28 cellular contexts compared by ENCODE assay signal in genomic region chr6:163323274-163323673, GRCh38.
"Had no signal": no experiment of that assay in that cellular context is flagged by ENCODE, and none has a peak within 500 bp of the region (broad histone marks: within the 10 kb centered on the region; RNA-seq: fewer than 3 reads in every experiment).

No MANE protein-coding gene starts in this region.

- H3K36me3 ChIP-seq: adrenal gland, ascending aorta, SJSA1 had no signal

- ATAC-seq: activated CD8-positive, alpha-beta T cell treated with anti-CD3 and anti-CD28 coated beads, Interleukin-2, amount 10 ng/mL, durations not matched to agents 7 days and 5 days; body of pancreas; T-helper 17 cell; WTC11 had no signal

- H3K9me3 ChIP-seq: adrenal gland, ascending aorta, body of pancreas, SJSA1 had no signal

- FAIRE-seq: bronchial epithelial cell, RCC 7860 had no signal

- DNase-seq: activated CD4-positive, alpha-beta T cell treated with anti-CD3 and anti-CD28 coated beads for 48 hours; activated CD4-positive, alpha-beta T cell treated with anti-CD3 and anti-CD28 coated beads, Interleukin-2, amount 50 U/mL, for 4 hours; activated CD4-positive, CD25-positive, alpha-beta regulatory T cell treated with anti-CD3 and anti-CD28 coated beads, Interleukin-2, amount 50 U/mL, for 72 hours; activated CD8-positive, alpha-beta memory T cell treated with anti-CD3 and anti-CD28 coated beads, Interleukin-2, amount 50 U/mL, for 48 hours; activated CD8-positive, alpha-beta T cell treated with anti-CD3 and anti-CD28 coated beads, Interleukin-2, amount 10 ng/mL, durations not matched to agents 7 days and 5 days; activated naive CD4-positive, alpha-beta T cell treated with anti-CD3 and anti-CD28 coated beads, Interleukin-2, amount 50 U/mL, for 16 hours; activated naive CD8-positive, alpha-beta T cell treated with anti-CD3 and anti-CD28 coated beads, Interleukin-2, amount 10 ng/mL, durations not matched to agents 7 days and 5 days; activated T-cell treated with anti-CD3 and anti-CD28 coated beads, Interleukin-2, amount 50 U/mL, for 1 hour; adrenal gland; body of pancreas; Karpas-422; MM.1S; NCI-H1105; NCI-H1436; NCI-H1694 treated with DMSO at 0.1 percent for 48 hours; NCI-H2081; NCI-H510A treated with DMSO at 0.1 percent for 48 hours; NCI-H69; NK-92 treated with Interleukin-12 subunit alpha and Interleukin-12 subunit beta, amount 100 ng/mL, for 24 hours; OCI-M1; SHP77; T-helper 17 cell; T-helper 9 cell had no signal

- H3K4me3 ChIP-seq: adrenal gland, ascending aorta, body of pancreas, SJSA1 had no signal

- H3K27me3 ChIP-seq: adrenal gland, ascending aorta, body of pancreas, SJSA1 had no signal

- H3K27ac ChIP-seq: adrenal gland, ascending aorta, body of pancreas had no signal
